ENCODE assay signal across 6 cellular contexts in the genomic region with DNA sequence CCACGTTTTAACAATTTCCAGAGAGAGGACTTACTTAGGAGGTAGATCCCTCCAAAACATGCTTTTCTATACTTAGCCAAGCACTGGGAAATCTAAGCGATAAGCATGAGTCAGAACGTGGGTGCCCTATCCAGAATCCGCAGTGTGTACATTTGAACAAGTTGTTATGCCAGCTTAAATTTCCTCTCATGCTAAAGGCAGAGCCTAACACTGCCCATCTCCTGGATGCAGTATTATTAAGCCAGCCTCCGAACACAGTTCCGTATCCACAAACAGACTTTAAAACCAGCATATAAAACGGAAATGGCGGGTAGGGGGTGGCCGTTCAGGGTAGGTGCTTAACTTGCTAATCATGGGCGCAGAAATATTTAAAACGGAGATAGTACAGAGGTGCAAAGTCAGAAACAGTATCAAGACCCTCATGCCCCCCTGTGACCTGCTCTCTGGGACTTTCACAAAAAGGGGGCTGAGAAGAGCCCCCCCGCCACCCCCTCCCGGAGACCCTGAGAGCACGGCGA. TPM values are rescaled to one million over a fixed set of nuclear protein-coding genes. Genes with fewer than 3 reads are reported as not detected.
DNase-seq lines count a peak whose midpoint lies in the region; ATAC-seq and TF ChIP-seq lines count a peak whose summit lies in the region.

No MANE protein-coding gene starts in this region.

- DNase-seq in GM06990 (ENCODE audit: extremely low read depth, insufficient read length) = no peak
- DNase-seq in NCI-H526 (lab: John Stamatoyannopoulos, UW) = peak; percentile 20 to 48
- DNase-seq in endothelial cell (ENCODE audit: low spot score) = no peak
- DNase-seq in ovary = no peak
- no peak for DNase-seq in GM20000 (ENCODE audit: low spot score)

- intact Hi-C loops in ovary (cut with DNase I) = no loop called here

- no peak for TF ChIP-seq POLR2A in ovary (IDR thresholded peaks at IDR 0.05)

- H3K4me1 ChIP-seq in ovary (ENCODE audit: insufficient read depth) = peaks cover 2% of the 10 kb centered on the region

- H3K36me3 Mint-ChIP-seq in endothelial cell (ENCODE audit: low read depth, unreplicated experiment) = peaks cover 10% of the 10 kb centered on the region

- H3K36me3 ChIP-seq in GM06990 (ENCODE audit: control insufficient read depth, insufficient read depth, low read length) = no peaks in the 10 kb centered on the region
- H3K36me3 ChIP-seq in ovary = no peaks in the 10 kb centered on the region

- H3K4me1 Mint-ChIP-seq in endothelial cell (ENCODE audit: unreplicated experiment) = peaks cover 16% of the 10 kb centered on the region

- no peak overlapping the region for H3K27ac Mint-ChIP-seq in endothelial cell (ENCODE audit: unreplicated experiment)

- H3K9me3 ChIP-seq in ovary = no peaks in the 10 kb centered on the region

- H3K4me3 Mint-ChIP-seq in endothelial cell (ENCODE audit: unreplicated experiment) = peak overlapping the region; percentile 90

- H3K27me3 ChIP-seq in GM06990 (replicated peaks; ENCODE audit: control insufficient read depth, insufficient read depth, low read length) (no peaks in the 10 kb centered on the region), ovary (no peaks in the 10 kb centered on the region)

- H3K9me3 Mint-ChIP-seq in endothelial cell (ENCODE audit: unreplicated experiment) = peaks cover 4% of the 10 kb centered on the region

- TF ChIP-seq CTCF in GM06990 (IDR thresholded peaks at IDR 0.05; ENCODE audit: insufficient read depth, low read length, poor library complexity, severe bottlenecking) (no peak), endothelial cell (IDR thresholded peaks at IDR 0.05; ENCODE audit: unreplicated experiment) (no peak), ovary (IDR thresholded peaks at IDR 0.05) (no peak), GM20000 (IDR thresholded peaks at IDR 0.05; ENCODE audit: extremely low read depth, missing control alignments) (no peak)

- no peak for TF ChIP-seq EP300 in ovary (IDR thresholded peaks at IDR 0.05)

- no peak for ATAC-seq in GM21723 (IDR thresholded peaks at IDR 0.05; ENCODE audit: unreplicated experiment)

- H3K4me3 ChIP-seq in GM06990 (replicated peaks; ENCODE audit: low read depth, low read length) (peak overlapping the region; percentile 66), ovary (peak overlapping the region; percentile 73)

- WGBS in ovary, 3 donors = 2 to 4% (median 3%) methylated on average over 15 of the region's 15 CpGs

- H3K27me3 Mint-ChIP-seq in endothelial cell (ENCODE audit: unreplicated experiment) = peaks cover 2% of the 10 kb centered on the region

- H3K27ac ChIP-seq in ovary = peak overlapping the region; percentile 44 to 88

RNA-seq across cellular contexts. Expression of a gene that starts 1.0 kb away (rescaled TPM):
- total RNA-seq in endothelial cell (ENCODE audit: unreplicated experiment) = 0.38 TPM
- total RNA-seq in ovary = under 1 TPM in 5 of 7 donors, not detected in 2; 0.23 to 0.43 (median 0.26) TPM
- under 1 TPM; 0.05 to 0.17 TPM for polyA plus RNA-seq in ovary

RNA-seq across cellular contexts. Expression of a gene that starts 1.0 kb away (rescaled TPM):
- total RNA-seq in endothelial cell (ENCODE audit: unreplicated experiment) = 5.6 TPM
- 1 to 10 TPM; 3.3 to 8.1 (median 4.3) TPM for total RNA-seq in ovary
- 1 to 10 TPM; 1.7 to 3.3 TPM for polyA plus RNA-seq in ovary

RNA-seq across cellular contexts. Expression of a gene that starts 38.5 kb away (rescaled TPM):
- total RNA-seq in endothelial cell (ENCODE audit: unreplicated experiment) (13.0 TPM), ovary (10 to 100 TPM; 14.1 to 23.6 (median 20.0) TPM)
- polyA plus RNA-seq in ovary = 10 to 100 TPM; 10.1 to 10.3 TPM

RNA-seq across cellular contexts. Expression of a gene that starts 42.3 kb away (rescaled TPM):
- total RNA-seq in endothelial cell (ENCODE audit: unreplicated experiment) (2.6 TPM), ovary (1 to 10 TPM in 6 of 7 donors, under 1 TPM in 1; 0.34 to 3.8 (median 3.1) TPM)
- 1 to 10 TPM; 1.5 to 2.0 TPM for polyA plus RNA-seq in ovary

RNA-seq across cellular contexts. Expression of a gene that starts 46.8 kb away (rescaled TPM):
- total RNA-seq in endothelial cell (ENCODE audit: unreplicated experiment) = 3.2 TPM
- 100 to 1,000 TPM in 2 of 7 donors, 1 to 10 TPM in 5; 2.4 to 467 (median 5.2) TPM for total RNA-seq in ovary
- not detected for polyA plus RNA-seq in ovary

Comparison
In these comparisons a context has a peak if more than half of its experiments do, and no peak if none do; other contexts are left out.
1. DNase-seq: peak in NCI-H526 (2 of 2); none in GM06990 (single experiment), endothelial cell (single experiment), ovary (0 of 5) and GM20000 (single experiment).